ENCODE assay signal across 10 cellular contexts in genomic region chr15:67138946-67139855, GRCh38.
A peak's percentile ranks its signal among the peaks of the same experiment; 100 is the strongest.
DNase-seq lines count a peak whose midpoint lies in the region; ATAC-seq, FAIRE-seq and TF ChIP-seq lines count a peak whose summit lies in the region.
"Had no signal": no experiment of that assay in that cellular context is flagged by ENCODE, and none has a peak within 500 bp of the region (broad histone marks: within the 10 kb centered on the region; RNA-seq: fewer than 3 reads in every experiment).

No MANE protein-coding gene starts in this region.

- no peak for TF ChIP-seq POLR2A in GM12891 (IDR thresholded peaks at IDR 0.05; ENCODE audit: low read depth, low read length)

- DNase-seq in activated CD4-positive, alpha-beta T cell treated with anti-CD3 and anti-CD28 coated beads for 36 hours, result no peak
- DNase-seq in activated CD4-positive, alpha-beta T cell treated with anti-CD3 and anti-CD28 coated beads, Interleukin-2, amount 50 U/mL, for 4 hours, result no peak
- DNase-seq in astrocyte (ENCODE audit: low read depth), result no peak
- DNase-seq in memory B cell (ENCODE audit: low spot score in 2 of 2), result no peak
- DNase-seq in GM12891 (ENCODE audit: insufficient read length, low spot score), result no peak
- DNase-seq: mucosa of descending colon, NCI-H1694 treated with DMSO at 0.1 percent for 48 hours had no signal

- H3K27ac ChIP-seq in astrocyte (ENCODE audit: low read depth, low read length) (peak overlapping the region; percentile 14), subcutaneous abdominal adipose tissue (ENCODE audit: low read depth, low read length) (peak overlapping the region; percentile 56)

- peak overlapping the region; percentile 42 for H3K27ac Mint-ChIP-seq in activated CD4-positive, alpha-beta T cell treated with anti-CD3 and anti-CD28 coated beads for 36 hours
- H3K27ac Mint-ChIP-seq in astrocyte (ENCODE audit: unreplicated experiment) (no peak overlapping the region), memory B cell (peak overlapping the region; percentile 31)

- H4K20me1 ChIP-seq in astrocyte (ENCODE audit: insufficient read depth, low read length), result peaks cover 6% of the 10 kb centered on the region

- H3K27me3 ChIP-seq in astrocyte (ENCODE audit: insufficient read depth, low read length) (no peaks in the 10 kb centered on the region), subcutaneous abdominal adipose tissue (ENCODE audit: control insufficient read depth in 5 of 5, insufficient read depth in 4 of 5, low read length in 5 of 5) (no peaks in the 10 kb centered on the region)

- intact Hi-C loops in activated CD4-positive, alpha-beta T cell treated with anti-CD3 and anti-CD28 coated beads for 36 hours (cut with DNase I, micrococcal nuclease), result no loop called here

- no peak overlapping the region for H2AFZ ChIP-seq in astrocyte (ENCODE audit: low read depth, low read length)

- H3K27me3 Mint-ChIP-seq in activated CD4-positive, alpha-beta T cell treated with anti-CD3 and anti-CD28 coated beads for 36 hours, result no peaks in the 10 kb centered on the region
- H3K27me3 Mint-ChIP-seq in astrocyte (ENCODE audit: low read depth, unreplicated experiment) (no peaks in the 10 kb centered on the region), memory B cell (no peaks in the 10 kb centered on the region)

- peak overlapping the region; percentile 27 for H3K4me2 ChIP-seq in astrocyte (ENCODE audit: low read length)

- no peaks in the 10 kb centered on the region for H3K9me3 Mint-ChIP-seq in activated CD4-positive, alpha-beta T cell treated with anti-CD3 and anti-CD28 coated beads for 36 hours (ENCODE audit: low read depth)
- H3K9me3 Mint-ChIP-seq in astrocyte (ENCODE audit: unreplicated experiment), result no peaks in the 10 kb centered on the region
- H3K9me3 Mint-ChIP-seq in memory B cell, result no peaks in the 10 kb centered on the region

- no peak for TF ChIP-seq CTCF in astrocyte (IDR thresholded peaks at IDR 0.05; ENCODE audit: insufficient read depth, low read depth, low read length)

- no peaks in the 10 kb centered on the region for H3K9me3 ChIP-seq in astrocyte (ENCODE audit: insufficient read depth, low read depth, low read length)
- no peaks in the 10 kb centered on the region for H3K9me3 ChIP-seq in subcutaneous abdominal adipose tissue (ENCODE audit: control insufficient read depth in 5 of 5, low read length in 5 of 5)
- H3K9me3 ChIP-seq: mucosa of descending colon had no signal

- H3K4me1 ChIP-seq in astrocyte (ENCODE audit: insufficient read depth, low read length), result peaks cover 69% of the 10 kb centered on the region
- peaks cover 19 to 89% (median 83%) of the 10 kb centered on the region in 5 donors for H3K4me1 ChIP-seq in subcutaneous abdominal adipose tissue (ENCODE audit: control insufficient read depth in 5 of 5, insufficient read depth in 5 of 5, low read length in 5 of 5)

- POLR2A ChIA-PET in activated CD4-positive, alpha-beta T cell treated with anti-CD3 and anti-CD28 coated beads for 36 hours (lab: Charles Lee), result no interaction called here

- CTCF ChIA-PET in activated CD4-positive, alpha-beta T cell treated with anti-CD3 and anti-CD28 coated beads for 36 hours (lab: Charles Lee), result interaction anchor here (0.6 to 2.1 kb wide), 6 partner anchors 9 to 263 kb away, joined by 3 to 5 read pairs (median 3); no protein-coding TSS in a partner anchor

- no peak overlapping the region for H3K4me3 Mint-ChIP-seq in activated CD4-positive, alpha-beta T cell treated with anti-CD3 and anti-CD28 coated beads for 36 hours
- H3K4me3 Mint-ChIP-seq in astrocyte (ENCODE audit: unreplicated experiment) (no peak overlapping the region), memory B cell (no peak overlapping the region)

- peaks cover 5% of the 10 kb centered on the region for H3K36me3 Mint-ChIP-seq in activated CD4-positive, alpha-beta T cell treated with anti-CD3 and anti-CD28 coated beads for 36 hours (ENCODE audit: low read depth)
- H3K36me3 Mint-ChIP-seq in astrocyte (ENCODE audit: low read depth, unreplicated experiment) (peaks cover 10% of the 10 kb centered on the region), memory B cell (no peaks in the 10 kb centered on the region)

- peak overlapping the region; percentile 55 for H3K9ac ChIP-seq in astrocyte (ENCODE audit: low read length)
- H3K9ac ChIP-seq in subcutaneous abdominal adipose tissue (ENCODE audit: low read length in 5 of 5), result peak overlapping the region; percentile 21 to 61 (median 54)

- peaks cover 78% of the 10 kb centered on the region for H3K4me1 Mint-ChIP-seq in activated CD4-positive, alpha-beta T cell treated with anti-CD3 and anti-CD28 coated beads for 36 hours
- H3K4me1 Mint-ChIP-seq in astrocyte (ENCODE audit: low read depth, unreplicated experiment) (peaks cover 87% of the 10 kb centered on the region), memory B cell (peaks cover 56% of the 10 kb centered on the region)

- H3K4me3 ChIP-seq in astrocyte (ENCODE audit: insufficient read depth, low read depth, low read length) (no peak overlapping the region), subcutaneous abdominal adipose tissue (ENCODE audit: low read depth in 1 of 5, low read length in 5 of 5) (peak overlapping the region in 4 of 5 donors; percentile 32 to 51 (median 38))
- H3K4me3 ChIP-seq: mucosa of descending colon had no signal

- FAIRE-seq in astrocyte (lab: Jason Lieb, UNC) (no peak), GM12891 (lab: Jason Lieb, UNC) (no peak)

- H3K36me3 ChIP-seq in astrocyte (ENCODE audit: insufficient read depth, low read length), result no peaks in the 10 kb centered on the region
- H3K36me3 ChIP-seq in subcutaneous abdominal adipose tissue (ENCODE audit: control insufficient read depth in 5 of 5, insufficient read depth in 5 of 5, low read length in 5 of 5), result no peaks in the 10 kb centered on the region

- peaks cover 99% of the 10 kb centered on the region for H3K79me2 ChIP-seq in astrocyte (ENCODE audit: insufficient read depth, low read length)

- no peak for ATAC-seq in activated CD4-positive, alpha-beta T cell treated with anti-CD3 and anti-CD28 coated beads for 36 hours
- no peak for ATAC-seq in memory B cell (ENCODE audit: low read depth)
- ATAC-seq in GM19397 (IDR thresholded peaks at IDR 0.05; ENCODE audit: unreplicated experiment), result no peak
- ATAC-seq in GM18873 (IDR thresholded peaks at IDR 0.05; ENCODE audit: low FRiP score, unreplicated experiment), result no peak
- ATAC-seq: mucosa of descending colon had no signal

TF ChIP-seq in GM12891, 5 proteins besides CTCF, POLR2A, EP300 and RAD21:
- TF ChIP-seq TAF1 (IDR thresholded peaks at IDR 0.05; ENCODE audit: low read depth, low read length), result no peak
- no peak for TF ChIP-seq POU2F2 (IDR thresholded peaks at IDR 0.05; ENCODE audit: low read depth, low read length)
- no peak for TF ChIP-seq SPI1 (IDR thresholded peaks at IDR 0.05; ENCODE audit: low read depth, low read length)
- TF ChIP-seq PAX5 (IDR thresholded peaks at IDR 0.05; ENCODE audit: insufficient read depth, low read length, severe bottlenecking), result no peak
- no peak for TF ChIP-seq POLR2AphosphoS5 (IDR thresholded peaks at IDR 0.05; ENCODE audit: low read depth, low read length)
